Comparison of ENCODE assay signal across 8 cellular contexts in genomic region chr1:115980998-115981993, GRCh38. TPM values are rescaled to one million over a fixed set of nuclear protein-coding genes. Genes with fewer than 3 reads are reported as not detected.
DNase-seq lines count a peak whose midpoint lies in the region; TF ChIP-seq lines count a peak whose summit lies in the region.

No MANE protein-coding gene starts in this region.

- no peaks in the 10 kb centered on the region for H3K36me3 ChIP-seq in Peyer's patch

- H3K4me3 ChIP-seq in HL-60 (replicated peaks; ENCODE audit: insufficient read depth, low read length) (no peak overlapping the region), Peyer's patch (no peak overlapping the region), dorsolateral prefrontal cortex (peak overlapping the region in 2 of 59 donors; percentile 1 to 12)

- H3K4me1 ChIP-seq in Peyer's patch, result peaks cover 0 to 8% (median 0%) of the 10 kb centered on the region in 4 donors

- no peaks in the 10 kb centered on the region for H3K27me3 ChIP-seq in HL-60 (ENCODE audit: insufficient read depth, poor library complexity, severe bottlenecking)
- no peaks in the 10 kb centered on the region for H3K27me3 ChIP-seq in Peyer's patch
- H3K27me3 ChIP-seq in dorsolateral prefrontal cortex, result no peaks in the 10 kb centered on the region

- intact Hi-C loops in dorsolateral prefrontal cortex (cut with DNase I), result loop anchor here in 1 of 2 donors (2.0 to 5.0 kb wide), 2 partner anchors 174 to 264 kb away; no protein-coding TSS in a partner anchor

- H3K9me3 ChIP-seq in Peyer's patch, result no peaks in the 10 kb centered on the region

- peak; percentile 10 to 16 for DNase-seq in activated CD4-positive, alpha-beta T cell treated with anti-CD3 and anti-CD28 coated beads, Interleukin-2, amount 50 U/mL, for 48 hours
- DNase-seq in activated CD4-positive, alpha-beta T cell treated with anti-CD3 and anti-CD28 coated beads for 1 hour, result no peak
- peak; percentile 63 to 69 for DNase-seq in HL-60 (ENCODE audit: low read depth in 1 of 2, low spot score in 1 of 2)
- peak in 1 of 3 donors; percentile 49 for DNase-seq in Peyer's patch
- peak in 3 of 10 donors; percentile 3 to 43 (median 36) for DNase-seq in dorsolateral prefrontal cortex
- peak; percentile 42 to 51 for DNase-seq in lung microvascular endothelial cell (ENCODE audit: low read depth in 2 of 2)
- no peak for DNase-seq in stimulated activated CD4-positive, alpha-beta T cell treated with anti-CD3 and anti-CD28 coated beads, Interleukin-1b, Interleukin-23, amount 100 ng/mL, for 48 hours
- DNase-seq in NK-92 (lab: John Stamatoyannopoulos, UW; ENCODE audit: unreplicated experiment), result no peak

- TF ChIP-seq CTCF in HL-60 (IDR thresholded peaks at IDR 0.05; ENCODE audit: insufficient read depth, low read length), result peak; percentile 30
- peak in 5 of 6 experiments; percentile 29 to 66 (median 62) for TF ChIP-seq CTCF in Peyer's patch (IDR thresholded peaks at IDR 0.05)
- TF ChIP-seq CTCF in dorsolateral prefrontal cortex (IDR thresholded peaks at IDR 0.05 in 54 of 56, conservative IDR thresholded peaks at IDR 0.05 in 2 of 56; ENCODE audit: low read depth in 1 of 56, partially characterized antibody in 56 of 56), result peak in 55 of 56 donors; percentile 43 to 77 (median 64)

- H3K27ac ChIP-seq in HL-60 (replicated peaks), result peak overlapping the region; percentile 90
- no peak overlapping the region for H3K27ac ChIP-seq in Peyer's patch
- peak overlapping the region in 55 of 59 donors; percentile 11 to 99 (median 97) for H3K27ac ChIP-seq in dorsolateral prefrontal cortex

- TF ChIP-seq POLR2A in Peyer's patch (IDR thresholded peaks at IDR 0.05), result no peak

RNA-seq across cellular contexts. Expression of gene SLC22A15, which starts 5.0 kb away (rescaled TPM):
- total RNA-seq in Peyer's patch (1 to 10 TPM in 3 of 4 donors, under 1 TPM in 1; 0.53 to 6.6 (median 2.1) TPM), dorsolateral prefrontal cortex (10 to 100 TPM; 18.9 to 85.6 (median 29.7) TPM), lung microvascular endothelial cell (under 0.01 TPM in 1 of 2 replicates, not detected in the other)

Comparison
In these comparisons a context has a peak if more than half of its experiments do, and no peak if none do; other contexts are left out.
1. DNase-seq: peak in activated CD4-positive, alpha-beta T cell treated with anti-CD3 and anti-CD28 coated beads, Interleukin-2, amount 50 U/mL, for 48 hours (2 of 2), HL-60 (2 of 2) and lung microvascular endothelial cell (2 of 2); none in activated CD4-positive, alpha-beta T cell treated with anti-CD3 and anti-CD28 coated beads for 1 hour (single experiment), stimulated activated CD4-positive, alpha-beta T cell treated with anti-CD3 and anti-CD28 coated beads, Interleukin-1b, Interleukin-23, amount 100 ng/mL, for 48 hours (single experiment) and NK-92 (single experiment).
2. H3K27ac ChIP-seq: peak in HL-60 (single experiment) and dorsolateral prefrontal cortex (55 of 59); none in Peyer's patch (0 of 4).
3. Peak in every context shown above with its lines, with median percentiles within 50 percentile points of each other: CTCF ChIP-seq.